In the genomic region with DNA sequence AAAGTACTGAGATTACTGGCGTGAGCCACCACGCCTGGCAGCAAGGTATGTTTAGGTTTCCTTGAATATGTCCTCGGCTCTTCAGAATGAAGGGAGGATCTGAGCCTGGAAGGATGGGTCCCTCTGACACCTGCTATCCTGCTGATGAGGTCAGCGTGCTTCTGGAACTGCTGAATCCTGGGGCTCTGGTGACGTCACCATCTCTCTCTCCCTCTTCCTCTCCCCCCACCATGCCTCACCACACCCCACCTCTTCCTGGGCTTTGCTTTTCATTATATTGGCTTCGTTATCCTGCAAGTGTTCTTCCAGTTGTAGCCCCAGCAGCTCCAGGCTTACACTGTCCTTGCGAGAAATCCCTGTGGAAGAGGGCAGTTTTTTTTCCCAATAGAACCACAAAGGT, we compare ENCODE assay signal across 28 cellular contexts.
"Had no signal": no experiment of that assay in that cellular context is flagged by ENCODE, and none has a peak within 500 bp of the region (broad histone marks: within the 10 kb centered on the region; RNA-seq: fewer than 3 reads in every experiment).

No MANE protein-coding gene starts in this region.

- H3K27me3 ChIP-seq: ascending aorta, gastrocnemius medialis had no signal

- H3K27ac ChIP-seq: ascending aorta, breast epithelium, cardiac muscle cell, coronary artery, dorsolateral prefrontal cortex, esophagus muscularis mucosa, foreskin keratinocyte, gastrocnemius medialis, heart left ventricle had no signal

- H3K36me3 ChIP-seq: ascending aorta, breast epithelium, cardiac muscle cell, esophagus muscularis mucosa, gastrocnemius medialis, heart left ventricle had no signal

- H3K4me1 ChIP-seq: ascending aorta, breast epithelium, esophagus muscularis mucosa, foreskin keratinocyte, heart left ventricle had no signal

- ATAC-seq: activated naive CD4-positive, alpha-beta T cell treated with anti-CD3 and anti-CD28 coated beads, Interleukin-2, amount 50 U/mL, for 72 hours; activated T-cell treated with anti-CD3 and anti-CD28 coated beads, Interleukin-2, amount 50 U/mL, for 72 hours; foreskin keratinocyte; gastrocnemius medialis had no signal

- H3K4me3 ChIP-seq: ascending aorta, breast epithelium, cardiac muscle cell, coronary artery, dorsolateral prefrontal cortex, esophagus muscularis mucosa, gastrocnemius medialis, heart left ventricle had no signal

- H3K9me3 ChIP-seq: ascending aorta, breast epithelium, esophagus muscularis mucosa, gastrocnemius medialis, heart left ventricle had no signal

- DNase-seq: activated CD4-positive, alpha-beta memory T cell treated with anti-CD3 and anti-CD28 coated beads, Interleukin-2, amount 10 ng/mL, durations not matched to agents 7 days and 5 days; activated CD4-positive, alpha-beta T cell treated with anti-CD3 and anti-CD28 coated beads for 4 hours; activated CD4-positive, alpha-beta T cell treated with anti-CD3 and anti-CD28 coated beads, Interleukin-2, amount 10 ng/mL, durations not matched to agents 7 days and 5 days; activated CD4-positive, alpha-beta T cell treated with anti-CD3 and anti-CD28 coated beads, Interleukin-2, amount 50 U/mL, for 4 hours; activated CD4-positive, CD25-positive, alpha-beta regulatory T cell; activated CD4-positive, CD25-positive, alpha-beta regulatory T cell treated with anti-CD3 and anti-CD28 coated beads, Interleukin-2, amount 50 U/mL, for 72 hours; activated CD8-positive, alpha-beta memory T cell treated with anti-CD3 and anti-CD28 coated beads, Interleukin-2, amount 50 U/mL, for 48 hours; activated gamma-delta T cell; activated naive CD4-positive, alpha-beta T cell treated with Interleukin-2 at 50 U/mL for 16 hours; activated naive CD8-positive, alpha-beta T cell treated with anti-CD3 and anti-CD28 coated beads, Interleukin-2, amount 10 ng/mL, durations not matched to agents 7 days and 5 days; activated T-cell treated with anti-CD3 and anti-CD28 coated beads for 4 hours; activated T-cell treated with anti-CD3 and anti-CD28 coated beads, Interleukin-2, amount 50 U/mL, for 24 hours; activated T-cell treated with anti-CD3 and anti-CD28 coated beads, Interleukin-2, amount 50 U/mL, for 72 hours; dorsolateral prefrontal cortex; effector memory CD4-positive, alpha-beta T cell; endodermal cell; erythroblast; foreskin keratinocyte; gastrocnemius medialis; glutamatergic neuron; heart left ventricle; T-helper 2 cell had no signal
